1 cellular context compared by ENCODE assay signal in the genomic region with DNA sequence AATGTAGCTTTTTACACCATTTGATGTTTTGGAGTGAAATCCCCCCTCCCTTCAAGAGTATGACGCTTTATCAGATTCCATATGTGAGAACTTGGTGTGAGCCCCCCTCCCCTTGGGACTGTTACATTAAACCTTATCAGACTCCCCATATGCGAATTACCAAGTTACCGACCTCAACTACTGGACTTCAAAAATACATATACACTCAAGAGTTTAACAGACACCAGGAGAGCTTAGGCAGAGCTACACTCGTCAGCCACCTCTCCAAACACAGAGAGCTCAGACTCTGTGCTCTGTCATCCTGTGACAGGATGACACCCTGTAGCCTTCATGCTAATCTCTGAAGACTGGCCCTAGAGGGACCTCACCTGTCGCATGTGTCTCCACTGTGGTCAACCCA.
TF ChIP-seq lines count a peak whose summit lies in the region.

No MANE protein-coding gene starts in this region.

TF ChIP-seq in SK-N-SH treated with all-trans-retinoic acid at 6 μM for 48 hours, 23 proteins besides CTCF, POLR2A, EP300 and RAD21 (continued from another document):
- TF ChIP-seq, protein P1, sequence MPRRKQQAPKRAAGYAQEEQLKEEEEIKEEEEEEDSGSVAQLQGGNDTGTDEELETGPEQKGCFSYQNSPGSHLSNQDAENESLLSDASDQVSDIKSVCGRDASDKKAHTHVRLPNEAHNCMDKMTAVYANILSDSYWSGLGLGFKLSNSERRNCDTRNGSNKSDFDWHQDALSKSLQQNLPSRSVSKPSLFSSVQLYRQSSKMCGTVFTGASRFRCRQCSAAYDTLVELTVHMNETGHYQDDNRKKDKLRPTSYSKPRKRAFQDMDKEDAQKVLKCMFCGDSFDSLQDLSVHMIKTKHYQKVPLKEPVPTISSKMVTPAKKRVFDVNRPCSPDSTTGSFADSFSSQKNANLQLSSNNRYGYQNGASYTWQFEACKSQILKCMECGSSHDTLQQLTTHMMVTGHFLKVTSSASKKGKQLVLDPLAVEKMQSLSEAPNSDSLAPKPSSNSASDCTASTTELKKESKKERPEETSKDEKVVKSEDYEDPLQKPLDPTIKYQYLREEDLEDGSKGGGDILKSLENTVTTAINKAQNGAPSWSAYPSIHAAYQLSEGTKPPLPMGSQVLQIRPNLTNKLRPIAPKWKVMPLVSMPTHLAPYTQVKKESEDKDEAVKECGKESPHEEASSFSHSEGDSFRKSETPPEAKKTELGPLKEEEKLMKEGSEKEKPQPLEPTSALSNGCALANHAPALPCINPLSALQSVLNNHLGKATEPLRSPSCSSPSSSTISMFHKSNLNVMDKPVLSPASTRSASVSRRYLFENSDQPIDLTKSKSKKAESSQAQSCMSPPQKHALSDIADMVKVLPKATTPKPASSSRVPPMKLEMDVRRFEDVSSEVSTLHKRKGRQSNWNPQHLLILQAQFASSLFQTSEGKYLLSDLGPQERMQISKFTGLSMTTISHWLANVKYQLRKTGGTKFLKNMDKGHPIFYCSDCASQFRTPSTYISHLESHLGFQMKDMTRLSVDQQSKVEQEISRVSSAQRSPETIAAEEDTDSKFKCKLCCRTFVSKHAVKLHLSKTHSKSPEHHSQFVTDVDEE (CRISPR knock-in tag; IDR thresholded peaks at IDR 0.05), result no peak
- TF ChIP-seq PPARA (CRISPR knock-in tag; IDR thresholded peaks at IDR 0.05; ENCODE audit: borderline replicate concordance) (no peak), RARB (CRISPR knock-in tag; IDR thresholded peaks at IDR 0.05) (no peak), CSDC2 (CRISPR knock-in tag; IDR thresholded peaks at IDR 0.05) (no peak), ISL1 (CRISPR knock-in tag; IDR thresholded peaks at IDR 0.05) (no peak)
